Comparison of ENCODE assay signal across 2 cellular contexts in the genomic region with DNA sequence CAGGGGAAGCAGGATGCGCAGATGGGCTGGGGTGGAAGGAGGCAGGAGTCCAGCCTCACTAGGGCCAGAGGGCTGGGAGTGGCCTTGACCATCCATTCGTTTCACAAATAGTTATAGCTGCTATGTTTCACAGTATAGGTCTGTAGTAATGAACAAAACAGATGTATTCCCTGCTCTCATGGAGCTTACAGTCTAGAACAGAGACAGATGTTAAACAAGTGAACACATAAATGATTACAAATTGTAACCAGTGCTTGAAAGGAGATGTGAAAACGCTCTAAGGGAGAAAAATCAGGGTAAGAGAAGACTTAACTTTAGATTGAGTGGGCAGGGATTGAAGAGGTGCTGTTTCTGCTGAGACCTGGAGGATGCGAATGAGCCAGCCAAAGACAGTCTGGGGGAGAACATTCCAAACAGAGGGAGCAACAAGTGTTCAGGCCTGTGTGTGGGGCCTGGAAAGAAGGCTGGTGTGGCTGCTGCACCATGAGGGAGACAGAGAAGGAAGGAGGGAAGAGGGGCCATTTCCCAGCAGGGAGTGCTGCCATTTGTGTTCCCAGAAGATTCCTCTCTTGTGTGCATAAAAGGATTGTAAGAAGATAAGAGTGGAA.
TF ChIP-seq lines count a peak whose summit lies in the region.

No MANE protein-coding gene starts in this region.

TF ChIP-seq in HEK293, 187 proteins besides CTCF, POLR2A, EP300 and RAD21:
- TF ChIP-seq SCRT2 (tag by site-specific recombination; IDR thresholded peaks at IDR 0.05) (peak; percentile 88), SP3 (tag by site-specific recombination; IDR thresholded peaks at IDR 0.05) (no peak), YY2 (tag by site-specific recombination; IDR thresholded peaks at IDR 0.05) (no peak), SCRT1 (tag by site-specific recombination; IDR thresholded peaks at IDR 0.05; ENCODE audit: borderline replicate concordance) (peak; percentile 87; the same call in 1 of the 2 replicates), ZNF335 (tag by site-specific recombination; conservative IDR thresholded peaks at IDR 0.05) (no peak), ZNF157 (tag by site-specific recombination; IDR thresholded peaks at IDR 0.05) (no peak), ZNF174 (tag by site-specific recombination; IDR thresholded peaks at IDR 0.05) (no peak), ZNF23 (tag by site-specific recombination; IDR thresholded peaks at IDR 0.05; ENCODE audit: borderline replicate concordance) (no peak), ZFHX2 (tag by site-specific recombination; conservative IDR thresholded peaks at IDR 0.05) (no peak), ZFP37 (tag by site-specific recombination; IDR thresholded peaks at IDR 0.05) (no peak)

TF ChIP-seq in H1, 55 proteins besides CTCF, POLR2A, EP300 and RAD21:
- no peak for TF ChIP-seq SIRT6 (IDR thresholded peaks at IDR 0.05; ENCODE audit: low read length)
- TF ChIP-seq NRF1 (IDR thresholded peaks at IDR 0.05; ENCODE audit: low read depth, low read length): no peak
- no peak for TF ChIP-seq CBX5 (IDR thresholded peaks at IDR 0.05; ENCODE audit: low read depth, low read length)
- TF ChIP-seq CHD2 (IDR thresholded peaks at IDR 0.05; ENCODE audit: low read length): no peak
- TF ChIP-seq KDM5A (IDR thresholded peaks at IDR 0.05; ENCODE audit: low read length): no peak
- TF ChIP-seq SP1 (IDR thresholded peaks at IDR 0.05; ENCODE audit: low read depth, low read length): no peak
- TF ChIP-seq TCF12 (IDR thresholded peaks at IDR 0.05; ENCODE audit: low read depth, low read length): no peak
- TF ChIP-seq TAF7 (optimal IDR thresholded peaks at IDR 0.05; ENCODE audit: borderline replicate concordance, low read depth, low read length): no peak
- no peak for TF ChIP-seq RBBP5 (IDR thresholded peaks at IDR 0.05; ENCODE audit: borderline replicate concordance, low read depth, low read length)
- TF ChIP-seq, protein P1, sequence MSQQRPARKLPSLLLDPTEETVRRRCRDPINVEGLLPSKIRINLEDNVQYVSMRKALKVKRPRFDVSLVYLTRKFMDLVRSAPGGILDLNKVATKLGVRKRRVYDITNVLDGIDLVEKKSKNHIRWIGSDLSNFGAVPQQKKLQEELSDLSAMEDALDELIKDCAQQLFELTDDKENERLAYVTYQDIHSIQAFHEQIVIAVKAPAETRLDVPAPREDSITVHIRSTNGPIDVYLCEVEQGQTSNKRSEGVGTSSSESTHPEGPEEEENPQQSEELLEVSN (IDR thresholded peaks at IDR 0.05): no peak
- no peak for TF ChIP-seq RXRA (IDR thresholded peaks at IDR 0.05; ENCODE audit: insufficient read depth, low read depth, low read length)
- no peak for TF ChIP-seq ASH2L (IDR thresholded peaks at IDR 0.05; ENCODE audit: low read length)
- TF ChIP-seq MAFK (IDR thresholded peaks at IDR 0.05; ENCODE audit: low read depth, low read length): no peak
- TF ChIP-seq SUZ12 (IDR thresholded peaks at IDR 0.05; ENCODE audit: low read length): no peak
- TF ChIP-seq BCL11A (IDR thresholded peaks at IDR 0.05; ENCODE audit: low read depth in 2 of 2, low read length in 2 of 2): no peak
- TF ChIP-seq EZH2 (IDR thresholded peaks at IDR 0.05; ENCODE audit: low read depth, low read length, severe bottlenecking): no peak
- TF ChIP-seq, protein P2, sequence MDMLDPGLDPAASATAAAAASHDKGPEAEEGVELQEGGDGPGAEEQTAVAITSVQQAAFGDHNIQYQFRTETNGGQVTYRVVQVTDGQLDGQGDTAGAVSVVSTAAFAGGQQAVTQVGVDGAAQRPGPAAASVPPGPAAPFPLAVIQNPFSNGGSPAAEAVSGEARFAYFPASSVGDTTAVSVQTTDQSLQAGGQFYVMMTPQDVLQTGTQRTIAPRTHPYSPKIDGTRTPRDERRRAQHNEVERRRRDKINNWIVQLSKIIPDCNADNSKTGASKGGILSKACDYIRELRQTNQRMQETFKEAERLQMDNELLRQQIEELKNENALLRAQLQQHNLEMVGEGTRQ (IDR thresholded peaks at IDR 0.05; ENCODE audit: low read length): no peak
- no peak for TF ChIP-seq CREB1 (IDR thresholded peaks at IDR 0.05)
- TF ChIP-seq POLR2AphosphoS5 (IDR thresholded peaks at IDR 0.05; ENCODE audit: low read depth, low read length): no peak
TF ChIP-seq in H1: peak in this region for 0.
